Comparison of ENCODE assay signal across 17 cellular contexts in genomic region chr22:49196046-49196511, GRCh38.
"Had no signal": no experiment of that assay in that cellular context is flagged by ENCODE, and none has a peak within 500 bp of the region (broad histone marks: within the 10 kb centered on the region; RNA-seq: fewer than 3 reads in every experiment).

No MANE protein-coding gene starts in this region.

- H3K4me3 Mint-ChIP-seq: memory B cell had no signal

- H3K36me3 Mint-ChIP-seq: memory B cell, naive B cell had no signal

- H3K4me3 ChIP-seq: coronary artery, heart left ventricle, left lung, lower lobe of right lung, ovary, tibial artery, upper lobe of left lung, uterus had no signal

- H3K9me3 ChIP-seq: heart left ventricle, left lung, lower lobe of right lung, ovary, tibial artery, upper lobe of left lung, uterus had no signal

- H3K36me3 ChIP-seq: heart left ventricle, left lung, lower lobe of right lung, ovary, tibial artery, upper lobe of left lung, uterus had no signal

- H3K9me3 Mint-ChIP-seq: memory B cell, naive B cell had no signal

- H3K27ac Mint-ChIP-seq: memory B cell, progenitor cell of endocrine pancreas had no signal

- H3K4me1 ChIP-seq: left lung, tibial artery, uterus had no signal

- DNase-seq: effector CD4-positive, alpha-beta T cell; heart left ventricle; hypothalamus; left lung; lower lobe of right lung; naive B cell; ovary; right cardiac atrium; small intestine; stimulated activated CD4-positive, alpha-beta T cell treated with anti-CD3 and anti-CD28 coated beads, Interleukin-2, amount 100 ng/mL, for 48 hours; stimulated activated naive CD8-positive, alpha-beta T cell treated with anti-CD3 and anti-CD28 coated beads, Interleukin-15, Interleukin-2, amounts not matched to agents 100 U/mL and 50 U/mL, for 24 hours; upper lobe of left lung; uterus had no signal

- H3K27me3 ChIP-seq: ovary, upper lobe of left lung, uterus had no signal

- H3K27ac ChIP-seq: coronary artery, heart left ventricle, left lung, lower lobe of right lung, ovary, tibial artery, upper lobe of left lung, uterus had no signal

- H3K4me1 Mint-ChIP-seq: memory B cell, naive B cell had no signal
